10 cellular contexts compared by ENCODE assay signal in genomic region chr11:75673977-75674582, GRCh38. TPM values are rescaled to one million over a fixed set of nuclear protein-coding genes. Genes with fewer than 3 reads are reported as not detected.
DNase-seq lines count a peak whose midpoint lies in the region; ATAC-seq and TF ChIP-seq lines count a peak whose summit lies in the region.
"Had no signal": no experiment of that assay in that cellular context is flagged by ENCODE, and none has a peak within 500 bp of the region (broad histone marks: within the 10 kb centered on the region; RNA-seq: fewer than 3 reads in every experiment).

No MANE protein-coding gene starts in this region.

- H3K4me3 ChIP-seq in breast epithelium (no peak overlapping the region), cardiac fibroblast (replicated peaks in 1 of 2; ENCODE audit: low read depth in 2 of 2, low read length in 2 of 2) (no peak overlapping the region)
- H3K4me3 ChIP-seq: Peyer's patch had no signal

- CTCF ChIA-PET in MCF 10A (lab: Yijun Ruan, JAX), result no interaction called here

- H3K4me3 Mint-ChIP-seq in MCF 10A (ENCODE audit: unreplicated experiment) (no peak overlapping the region), immature natural killer cell (no peak overlapping the region)
- no peak overlapping the region for H3K4me3 Mint-ChIP-seq in stimulated activated memory B cell treated with anti-CD40 and anti-IgM and Interleukin-4, amounts not matched to agents 10 μg/mL and 1 μg/mL and 100 μg/mL, for 72 hours

- no peaks in the 10 kb centered on the region for H3K36me3 ChIP-seq in breast epithelium
- H3K36me3 ChIP-seq: Peyer's patch had no signal

- DNase-seq in MCF 10A (ENCODE audit: unreplicated experiment) (peak; percentile 83), breast epithelium (ENCODE audit: low spot score in 2 of 2) (no peak), RKO (ENCODE audit: low spot score) (peak; percentile 32), cardiac fibroblast (ENCODE audit: low read depth in 2 of 2) (peak; percentile 66 to 93), NCI-H2081 treated with DMSO at 0.1 percent for 48 hours (lab: John Stamatoyannopoulos, UW) (no peak), HuH-7 (ENCODE audit: low spot score) (no peak), immature natural killer cell (no peak)
- DNase-seq: Peyer's patch had no signal

- H3K27ac Mint-ChIP-seq in MCF 10A (ENCODE audit: low read depth, unreplicated experiment), result no peak overlapping the region
- no peak overlapping the region for H3K27ac Mint-ChIP-seq in stimulated activated memory B cell treated with anti-CD40 and anti-IgM and Interleukin-4, amounts not matched to agents 10 μg/mL and 1 μg/mL and 100 μg/mL, for 72 hours
- no peak overlapping the region for H3K27ac Mint-ChIP-seq in immature natural killer cell

- intact Hi-C loops in MCF 10A (cut with micrococcal nuclease), result no loop called here
- intact Hi-C loops in breast epithelium (cut with DNase I; ENCODE audit: low total_unique reads), result no loop called here

- H3K4me1 Mint-ChIP-seq in MCF 10A (ENCODE audit: insufficient read depth, unreplicated experiment) (no peaks in the 10 kb centered on the region), immature natural killer cell (peaks cover 3 to 7% of the 10 kb centered on the region in 2 donors)
- H3K4me1 Mint-ChIP-seq in stimulated activated memory B cell treated with anti-CD40 and anti-IgM and Interleukin-4, amounts not matched to agents 10 μg/mL and 1 μg/mL and 100 μg/mL, for 72 hours, result no peaks in the 10 kb centered on the region

- no peaks in the 10 kb centered on the region for H3K4me1 ChIP-seq in breast epithelium
- H3K4me1 ChIP-seq: parathyroid adenoma had no signal

- BruUV-seq in MCF 10A (replicated peaks; lab: Mats Ljungman, UMichigan), result no TSS peak

- H3K36me3 Mint-ChIP-seq in MCF 10A (ENCODE audit: insufficient read depth, unreplicated experiment) (peaks cover 7% of the 10 kb centered on the region), immature natural killer cell (no peaks in the 10 kb centered on the region)
- no peaks in the 10 kb centered on the region for H3K36me3 Mint-ChIP-seq in stimulated activated memory B cell treated with anti-CD40 and anti-IgM and Interleukin-4, amounts not matched to agents 10 μg/mL and 1 μg/mL and 100 μg/mL, for 72 hours

- H3K27ac ChIP-seq in breast epithelium, result no peak overlapping the region
- H3K27ac ChIP-seq: parathyroid adenoma, Peyer's patch had no signal

- peaks cover 60% of the 10 kb centered on the region for H3K27me3 Mint-ChIP-seq in MCF 10A (ENCODE audit: insufficient read depth, unreplicated experiment)
- peaks cover 31% of the 10 kb centered on the region for H3K27me3 Mint-ChIP-seq in stimulated activated memory B cell treated with anti-CD40 and anti-IgM and Interleukin-4, amounts not matched to agents 10 μg/mL and 1 μg/mL and 100 μg/mL, for 72 hours
- peaks cover 9 to 21% (median 10%) of the 10 kb centered on the region in 3 donors for H3K27me3 Mint-ChIP-seq in immature natural killer cell (ENCODE audit: low read depth in 3 of 3)

- TF ChIP-seq POLR2A in breast epithelium (IDR thresholded peaks at IDR 0.05), result no peak

- peaks cover 0 to 18% of the 10 kb centered on the region in 2 donors for H3K27me3 ChIP-seq in breast epithelium
- H3K27me3 ChIP-seq: Peyer's patch had no signal

- TF ChIP-seq CTCF in MCF 10A (IDR thresholded peaks at IDR 0.05; ENCODE audit: unreplicated experiment), result no peak
- no peak for TF ChIP-seq CTCF in breast epithelium (IDR thresholded peaks at IDR 0.05)
- TF ChIP-seq CTCF in cardiac fibroblast (IDR thresholded peaks at IDR 0.05; ENCODE audit: low read depth, low read length), result no peak

- peaks cover 0 to 7% of the 10 kb centered on the region in 2 donors for H3K9me3 ChIP-seq in breast epithelium
- H3K9me3 ChIP-seq: Peyer's patch had no signal

- no peaks in the 10 kb centered on the region for H3K9me3 Mint-ChIP-seq in MCF 10A (ENCODE audit: unreplicated experiment)
- peaks cover 8% of the 10 kb centered on the region for H3K9me3 Mint-ChIP-seq in stimulated activated memory B cell treated with anti-CD40 and anti-IgM and Interleukin-4, amounts not matched to agents 10 μg/mL and 1 μg/mL and 100 μg/mL, for 72 hours
- peaks cover 0 to 8% (median 3%) of the 10 kb centered on the region in 6 donors for H3K9me3 Mint-ChIP-seq in immature natural killer cell

- ATAC-seq in stimulated activated memory B cell treated with anti-CD40 and anti-IgM and Interleukin-4, amounts not matched to agents 10 μg/mL and 1 μg/mL and 100 μg/mL, for 72 hours, result peak; percentile 86

- POLR2A ChIA-PET in MCF 10A (lab: Yijun Ruan, JAX), result interaction anchor here (0.7 kb wide), 1 partner anchor 926 kb away, joined by 3 read pairs; no protein-coding TSS in a partner anchor

RNA-seq across cellular contexts. Expression of gene MAP6, which starts 5.2 kb away (rescaled TPM):
- total RNA-seq in MCF 10A (2022) (not detected in 2 replicates), breast epithelium (1 to 10 TPM; 1.6 to 5.0 (median 2.6) TPM)
- not detected for polyA plus RNA-seq in immature natural killer cell

RNA-seq across cellular contexts. Expression of gene MOGAT2, which starts 43.6 kb away (rescaled TPM):
- total RNA-seq in MCF 10A (2022), result not detected in 2 replicates
- total RNA-seq in breast epithelium, result 1 to 10 TPM in 2 of 3 donors, under 1 TPM in 1; 0.32 to 7.3 (median 1.3) TPM
- not detected for polyA plus RNA-seq in immature natural killer cell

Comparison
In these comparisons a context has a peak if more than half of its experiments do, and no peak if none do; other contexts are left out.
1. DNase-seq: peak in MCF 10A (single experiment), RKO (single experiment) and cardiac fibroblast (2 of 2); none in breast epithelium (0 of 2), NCI-H2081 treated with DMSO at 0.1 percent for 48 hours (single experiment), HuH-7 (single experiment) and immature natural killer cell (0 of 3).